ENCODE assay signal across 11 cellular contexts in genomic region chr9:22005083-22005699, GRCh38. TPM values are rescaled to one million over a fixed set of nuclear protein-coding genes. Genes with fewer than 3 reads are reported as not detected.
DNase-seq lines count a peak whose midpoint lies in the region; ATAC-seq and TF ChIP-seq lines count a peak whose summit lies in the region.
"Had no signal": no experiment of that assay in that cellular context is flagged by ENCODE, and none has a peak within 500 bp of the region (broad histone marks: within the 10 kb centered on the region; RNA-seq: fewer than 3 reads in every experiment).

No MANE protein-coding gene starts in this region.

- H3K9me3 ChIP-seq in right cardiac atrium (ENCODE audit: control insufficient read depth, low read length) (no peaks in the 10 kb centered on the region), iPS-20b (ENCODE audit: insufficient read depth, low read depth, low read length) (no peaks in the 10 kb centered on the region), suprapubic skin (no peaks in the 10 kb centered on the region)
- H3K9me3 ChIP-seq: breast epithelium had no signal

- no peak overlapping the region for H3K9ac ChIP-seq in iPS-20b (ENCODE audit: low read depth, low read length)

- no peak for TF ChIP-seq POLR2A in suprapubic skin (IDR thresholded peaks at IDR 0.05)

- H3K4me1 ChIP-seq in right cardiac atrium (ENCODE audit: control insufficient read depth, insufficient read depth, low read length) (no peaks in the 10 kb centered on the region), iPS-20b (ENCODE audit: insufficient read depth, low read length) (no peaks in the 10 kb centered on the region; the same call in 1 of the 2 replicates), suprapubic skin (peaks cover 32% of the 10 kb centered on the region)

- peak in 2 of 3 donors; percentile 22 to 29 for DNase-seq in right cardiac atrium
- no peak for DNase-seq in Right ventricle myocardium superior
- no peak for DNase-seq in activated naive CD8-positive, alpha-beta T cell treated with anti-CD3 and anti-CD28 coated beads for 36 hours
- peak in 1 of 2 donors; percentile 48 for DNase-seq in suprapubic skin (ENCODE audit: low spot score in 2 of 2)
- no peak for DNase-seq in effector CD8-positive, alpha-beta T cell (lab: John Stamatoyannopoulos, UW)
- no peak for DNase-seq in Ammon's horn (ENCODE audit: low spot score)
- no peak for DNase-seq in nucleus accumbens (lab: John Stamatoyannopoulos, UW)

- peak overlapping the region; percentile 6 for H3K4me3 Mint-ChIP-seq in activated naive CD8-positive, alpha-beta T cell treated with anti-CD3 and anti-CD28 coated beads for 36 hours

- H3K4me1 Mint-ChIP-seq in activated naive CD8-positive, alpha-beta T cell treated with anti-CD3 and anti-CD28 coated beads for 36 hours, result peaks cover 17% of the 10 kb centered on the region

- TF ChIP-seq CTCF in suprapubic skin (IDR thresholded peaks at IDR 0.05), result no peak

- H3K27ac Mint-ChIP-seq in activated naive CD8-positive, alpha-beta T cell treated with anti-CD3 and anti-CD28 coated beads for 36 hours, result no peak overlapping the region

- no peak for ATAC-seq in right cardiac atrium
- no peak for ATAC-seq in Right ventricle myocardium superior (ENCODE audit: poor library complexity)

- H3K4me3 ChIP-seq in right cardiac atrium (ENCODE audit: low read length) (no peak overlapping the region), iPS-20b (ENCODE audit: low read length) (peak overlapping the region; percentile 63), suprapubic skin (peak overlapping the region; percentile 30)
- H3K4me3 ChIP-seq: breast epithelium had no signal

- H3K27me3 ChIP-seq in right cardiac atrium (ENCODE audit: control insufficient read depth, insufficient read depth) (peaks cover 3% of the 10 kb centered on the region), iPS-20b (ENCODE audit: insufficient read depth, low read length) (peaks cover 94% of the 10 kb centered on the region), suprapubic skin (peaks cover 67% of the 10 kb centered on the region)

- H3K27ac ChIP-seq in right cardiac atrium (ENCODE audit: low read length) (no peak overlapping the region), iPS-20b (ENCODE audit: low read length) (no peak overlapping the region), suprapubic skin (no peak overlapping the region)
- H3K27ac ChIP-seq: breast epithelium, C4-2B had no signal

- intact Hi-C loops in right cardiac atrium (cut with DNase I) (loop anchor here (10.0 kb wide), 2 partner anchors 190 to 200 kb away; partner anchors contain the start of gene MTAP (in 2 of the 4)), Right ventricle myocardium superior (cut with DNase I) (loop anchor here (10.0 kb wide), 1 partner anchor 190 kb away; no protein-coding TSS in a partner anchor)

- 38% methylated on average over 25 of the region's 25 CpGs for WGBS in right cardiac atrium
- 41% methylated on average over 25 of the region's 25 CpGs for whole genome bisulfite sequencing in suprapubic skin

- H3K36me3 ChIP-seq in iPS-20b (ENCODE audit: insufficient read depth, low read depth, low read length) (no peaks in the 10 kb centered on the region), suprapubic skin (no peaks in the 10 kb centered on the region)
- H3K36me3 ChIP-seq: breast epithelium had no signal

- no peaks in the 10 kb centered on the region for H3K9me3 Mint-ChIP-seq in activated naive CD8-positive, alpha-beta T cell treated with anti-CD3 and anti-CD28 coated beads for 36 hours

- no peaks in the 10 kb centered on the region for H3K36me3 Mint-ChIP-seq in activated naive CD8-positive, alpha-beta T cell treated with anti-CD3 and anti-CD28 coated beads for 36 hours

- peaks cover 94% of the 10 kb centered on the region for H3K27me3 Mint-ChIP-seq in activated naive CD8-positive, alpha-beta T cell treated with anti-CD3 and anti-CD28 coated beads for 36 hours

- no peak for TF ChIP-seq EP300 in suprapubic skin (IDR thresholded peaks at IDR 0.05)

RNA-seq across cellular contexts. Expression of gene CDKN2B, which starts 3.9 kb away (rescaled TPM):
- total RNA-seq in right cardiac atrium (1 to 10 TPM in 3 of 4 donors, under 1 TPM in 1; 0.71 to 1.7 (median 1.3) TPM), Right ventricle myocardium superior (2.3 TPM), suprapubic skin (10 to 100 TPM; 38.8 to 59.9 (median 51.9) TPM)
- polyA plus RNA-seq in right cardiac atrium, result 1.9 TPM
- not detected for total RNA-seq in activated naive CD8-positive, alpha-beta T cell treated with anti-CD3 and anti-CD28 coated beads for 36 hours
- total RNA-seq: skeletal muscle tissue had no signal

RNA-seq across cellular contexts. Expression of gene CDKN2B-AS1, which starts 10.6 kb away (rescaled TPM):
- under 1 TPM in 1 of 4 donors, not detected in 3; 0.24 TPM for total RNA-seq in right cardiac atrium
- 0.09 TPM for polyA plus RNA-seq in right cardiac atrium
- total RNA-seq in Right ventricle myocardium superior, result not detected
- under 1 TPM in 1 of 2 experiments, not detected in 1; 0.10 TPM for total RNA-seq in activated naive CD8-positive, alpha-beta T cell treated with anti-CD3 and anti-CD28 coated beads for 36 hours
- under 1 TPM in 1 of 4 donors, not detected in 3; 0.59 TPM for total RNA-seq in suprapubic skin

RNA-seq across cellular contexts. Expression of gene CDKN2A, which starts 11.0 kb away (rescaled TPM):
- total RNA-seq in right cardiac atrium, result under 1 TPM in 1 of 4 donors, not detected in 3; 0.37 TPM
- polyA plus RNA-seq in right cardiac atrium, result 0.32 TPM
- total RNA-seq in Right ventricle myocardium superior, result 0.67 TPM
- 1 to 10 TPM in 1 of 2 experiments, under 1 TPM in 1; 0.97 to 1.5 TPM for total RNA-seq in activated naive CD8-positive, alpha-beta T cell treated with anti-CD3 and anti-CD28 coated beads for 36 hours
- total RNA-seq in suprapubic skin, result 1 to 10 TPM in 2 of 4 donors, not detected in 2; 2.0 to 3.4 TPM
- total RNA-seq: skeletal muscle tissue had no signal

Comparison
In these comparisons a context has a peak if more than half of its experiments do, and no peak if none do; other contexts are left out.
1. DNase-seq: peak in right cardiac atrium (2 of 3); none in Right ventricle myocardium superior (single experiment), activated naive CD8-positive, alpha-beta T cell treated with anti-CD3 and anti-CD28 coated beads for 36 hours (single experiment), effector CD8-positive, alpha-beta T cell (single experiment), Ammon's horn (single experiment) and nucleus accumbens (0 of 56).
2. RNA of gene CDKN2B, which starts 3.9 kb away (total RNA-seq): 38.8 to 59.9 TPM in suprapubic skin; 2.3 TPM in Right ventricle myocardium superior (single experiment), 0.71 to 1.7 TPM in right cardiac atrium and not detected in activated naive CD8-positive, alpha-beta T cell treated with anti-CD3 and anti-CD28 coated beads for 36 hours; every median in the first group is over 10 times any median in the second.